In genomic region chr9:37800631-37801286, GRCh38 we compare ENCODE assay signal across 8 cellular contexts. TPM values are rescaled to one million over a fixed set of nuclear protein-coding genes. Genes with fewer than 3 reads are reported as not detected.
DNase-seq lines count a peak whose midpoint lies in the region; ATAC-seq and TF ChIP-seq lines count a peak whose summit lies in the region.

DCAF10 (plus strand) TSS chr9:37800797; CDS start chr9:37800867, 70 bp downstream.

- peak within 1 kb of the TSS; percentile 99 for H3K4me3 ChIP-seq in left ventricle myocardium inferior
- peak within 1 kb of the TSS; percentile 82 for H3K4me3 ChIP-seq in psoas muscle
- H3K4me3 ChIP-seq in urinary bladder (ENCODE audit: low read depth, low read length): peak within 1 kb of the TSS; percentile 79

- 0% methylated on average over 40 to 72 of the region's 72 CpGs for WGBS in psoas muscle, 3 donors
- WGBS in urinary bladder: under 1% methylated on average over 72 of the region's 72 CpGs

- POLR2A ChIA-PET in HEK293T (lab: Yijun Ruan, JAX): interaction anchor here (0.6 to 2.5 kb wide), 5 partner anchors 8 to 47 kb away, joined by 3 to 19 read pairs (median 3); partner anchors contain the start of genes EXOSC3 and TRMT10B

- no peaks in the 10 kb centered on the region for H3K27me3 ChIP-seq in left ventricle myocardium inferior (ENCODE audit: low read depth)
- no peaks in the 10 kb centered on the region for H3K27me3 ChIP-seq in psoas muscle (ENCODE audit: insufficient read depth in 3 of 3, low read length in 2 of 3)

- H3K27ac ChIP-seq in left ventricle myocardium inferior (replicated peaks) (peak within 1 kb of the TSS; percentile 90), psoas muscle (peak within 1 kb of the TSS; percentile 82), urinary bladder (ENCODE audit: low read depth) (peak within 1 kb of the TSS; percentile 69)

- CTCF ChIA-PET in HEK293T (lab: Yijun Ruan, JAX): no interaction called here

- peak; percentile 96 to 98 (median 97) for ATAC-seq in psoas muscle

- no peaks in the 10 kb centered on the region for H3K9me3 ChIP-seq in left ventricle myocardium inferior (replicated peaks)
- H3K9me3 ChIP-seq in psoas muscle: no peaks in the 10 kb centered on the region

- H3K36me3 ChIP-seq in left ventricle myocardium inferior (no peaks in the 10 kb centered on the region), psoas muscle (ENCODE audit: insufficient read depth in 1 of 2, low read depth in 1 of 2) (no peaks in the 10 kb centered on the region), urinary bladder (ENCODE audit: insufficient read depth) (no peaks in the 10 kb centered on the region)

- intact Hi-C loops in T-helper 1 cell treated with Interleukin-12 subunit alpha and Interleukin-12 subunit beta and Interleukin-4 antibody, amounts not matched to agents 30 ng/mL and 1 ng/mL, for 36 hours (cut with micrococcal nuclease): loop anchor here (1.0 to 10.0 kb wide), 6 partner anchors 15 to 1396 kb away; partner anchors contain the start of genes EXOSC3, RNF38, SHB and SLC25A51
- intact Hi-C loops in left ventricle myocardium inferior (cut with micrococcal nuclease): no loop called here
- intact Hi-C loops in psoas muscle (cut with DNase I): loop anchor here in 1 of 2 donors (1.0 to 5.0 kb wide), 3 partner anchors 15 to 208 kb away; partner anchors contain the start of genes EXOSC3, TOMM5 and TRMT10B

- H3K4me1 ChIP-seq in left ventricle myocardium inferior (peaks cover 52% of the 10 kb centered on the region), psoas muscle (peaks cover 21% of the 10 kb centered on the region), urinary bladder (ENCODE audit: insufficient read depth) (no peaks in the 10 kb centered on the region)

- peak; percentile 56 for TF ChIP-seq POLR2A in GM10847 (IDR thresholded peaks at IDR 0.05; ENCODE audit: extremely low read depth, insufficient read length)

- TF ChIP-seq CTCF in left ventricle myocardium inferior (IDR thresholded peaks at IDR 0.05; ENCODE audit: borderline replicate concordance) (no peak), psoas muscle (IDR thresholded peaks at IDR 0.05) (no peak)

- DNase-seq in HEK293T (ENCODE audit: extremely low spot score) (peak; percentile 81), MV-4-11 (lab: John Stamatoyannopoulos, UW) (peak; percentile 59), amniotic stem cell (lab: John Stamatoyannopoulos, UW) (peak; percentile 51), left ventricle myocardium inferior (peak; percentile 88), psoas muscle (peak; percentile 90 to 93)

TF ChIP-seq in HEK293T, 16 proteins besides CTCF, POLR2A, EP300 and RAD21:
- TF ChIP-seq PKNOX1 (IDR thresholded peaks at IDR 0.05) (peak; percentile 50), FOXK2 (IDR thresholded peaks at IDR 0.05) (no peak), NFRKB (IDR thresholded peaks at IDR 0.05) (no peak), CTBP1 (IDR thresholded peaks at IDR 0.05; ENCODE audit: borderline replicate concordance) (peak; percentile 96), SUZ12 (IDR thresholded peaks at IDR 0.05) (no peak), ZNF384 (IDR thresholded peaks at IDR 0.05) (no peak), BHLHE40 (IDR thresholded peaks at IDR 0.05; ENCODE audit: borderline replicate concordance) (no peak), ARNT (IDR thresholded peaks at IDR 0.05) (peak; percentile 28; the same call in 1 of the 2 replicates), ELF4 (IDR thresholded peaks at IDR 0.05) (peak; percentile 67; the same call in 1 of the 2 replicates), LEF1 (IDR thresholded peaks at IDR 0.05; ENCODE audit: borderline replicate concordance) (peak; percentile 23; the same call in 1 of the 2 replicates), L3MBTL2 (conservative IDR thresholded peaks at IDR 0.05) (peak; percentile 8), HDGF (IDR thresholded peaks at IDR 0.05; ENCODE audit: borderline replicate concordance) (no peak), FOXM1 (IDR thresholded peaks at IDR 0.05; ENCODE audit: borderline replicate concordance) (peak; percentile 71; the same call in 1 of the 2 replicates)

RNA-seq across cellular contexts. Expression of gene DCAF10, which starts in this region (rescaled TPM):
- 17.7 and 19.9 TPM in 2 replicates for total RNA-seq in T-helper 1 cell treated with Interleukin-12 subunit alpha and Interleukin-12 subunit beta and Interleukin-4 antibody, amounts not matched to agents 30 ng/mL and 1 ng/mL, for 36 hours
- total RNA-seq in left ventricle myocardium inferior (20.8 TPM), psoas muscle (10 to 100 TPM; 20.2 to 27.2 (median 22.4) TPM), urinary bladder (39.0 TPM)
- polyA plus RNA-seq in psoas muscle (10 to 100 TPM in 2 of 3 donors, 1 to 10 TPM in 1; 9.7 to 17.9 (median 16.5) TPM), urinary bladder (15.0 TPM)

Comparison
In these comparisons a context has a peak if more than half of its experiments do, and no peak if none do; other contexts are left out.
1. Peak in every context shown above with its lines: DNase-seq, ATAC-seq, H3K4me3 ChIP-seq and H3K27ac ChIP-seq.